16 cellular contexts compared by ENCODE assay signal in the genomic region with DNA sequence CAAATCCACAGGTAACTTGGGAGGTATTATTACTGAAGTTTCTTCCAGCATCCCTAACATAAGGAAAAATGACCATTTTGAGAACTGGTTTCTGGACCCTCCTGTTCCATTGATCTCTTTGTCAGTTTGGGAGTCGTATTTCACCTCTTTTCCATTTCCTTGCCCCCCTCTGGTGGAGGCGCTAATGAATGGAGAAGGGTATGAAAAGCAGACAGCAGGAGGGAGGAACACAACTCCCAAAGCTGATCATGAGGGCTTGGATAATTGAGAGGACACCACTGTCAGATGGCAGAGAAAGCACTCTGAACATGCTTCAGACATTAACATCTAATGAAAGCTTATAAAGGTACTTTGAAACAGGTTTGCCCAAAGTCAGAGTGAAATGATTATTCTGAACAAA. TPM values are rescaled to one million over a fixed set of nuclear protein-coding genes. Genes with fewer than 3 reads are reported as not detected.
DNase-seq lines count a peak whose midpoint lies in the region; ATAC-seq, FAIRE-seq and TF ChIP-seq lines count a peak whose summit lies in the region.
"Had no signal": no experiment of that assay in that cellular context is flagged by ENCODE, and none has a peak within 500 bp of the region (broad histone marks: within the 10 kb centered on the region; RNA-seq: fewer than 3 reads in every experiment).

No MANE protein-coding gene starts in this region.

- H3K27me3 ChIP-seq in GM23338 (ENCODE audit: insufficient read depth) (no peaks in the 10 kb centered on the region), HUES48 (ENCODE audit: control insufficient read depth, insufficient read depth, low read length) (no peaks in the 10 kb centered on the region), endodermal cell (ENCODE audit: control insufficient read depth, insufficient read depth, low read length, poor library complexity, severe bottlenecking) (no peaks in the 10 kb centered on the region), keratinocyte (ENCODE audit: control insufficient read depth, extremely low read depth, insufficient read depth, low read length) (no peaks in the 10 kb centered on the region), BE2C (no peaks in the 10 kb centered on the region)
- H3K27me3 ChIP-seq: SJSA1 had no signal

- peak; percentile 67 for DNase-seq in GM23338 (ENCODE audit: low spot score)
- DNase-seq in endodermal cell, result peak; percentile 70
- DNase-seq in keratinocyte (ENCODE audit: low read depth, low spot score), result no peak
- no peak for DNase-seq in activated T-cell treated with anti-CD3 and anti-CD28 coated beads, Interleukin-2, amount 50 U/mL, for 1 hour
- DNase-seq in stimulated activated CD4-positive, alpha-beta T cell treated with anti-CD3 and anti-CD28 coated beads, Interleukin-4, amount 100 ng/mL, for 4 hours, result no peak
- no peak for DNase-seq in BE2C
- DNase-seq: DMS 273 treated with DMSO at 0.1 percent for 48 hours, DND-41, GM23248, NCI-H1048, NCI-H1436, NCI-H2081 had no signal

- H3K9me1 ChIP-seq in keratinocyte (ENCODE audit: control insufficient read depth, extremely low read depth, insufficient read depth, low read length), result no peaks in the 10 kb centered on the region

- no peaks in the 10 kb centered on the region for H3K36me3 ChIP-seq in GM23338 (ENCODE audit: insufficient read depth)
- no peaks in the 10 kb centered on the region for H3K36me3 ChIP-seq in HUES48 (ENCODE audit: control insufficient read depth, insufficient read depth, low read length)
- H3K36me3 ChIP-seq in endodermal cell (ENCODE audit: control insufficient read depth, insufficient read depth, low read length), result no peaks in the 10 kb centered on the region
- H3K36me3 ChIP-seq in keratinocyte (ENCODE audit: control insufficient read depth in 2 of 2, extremely low read depth in 1 of 2, insufficient read depth in 2 of 2, low read length in 2 of 2), result no peaks in the 10 kb centered on the region
- H3K36me3 ChIP-seq in BE2C, result no peaks in the 10 kb centered on the region
- H3K36me3 ChIP-seq: SJSA1 had no signal

- H3K9me3 Mint-ChIP-seq in GM23338 (peaks cover 23% of the 10 kb centered on the region), endodermal cell (peaks cover 21% of the 10 kb centered on the region)

- ATAC-seq in GM23338, result peak; percentile 92

- TF ChIP-seq CTCF in GM23338 (conservative IDR thresholded peaks at IDR 0.05; ENCODE audit: low read depth in 2 of 2) (peak in 1 of 2 experiments; percentile 37; a peak in 2 of 4 replicates), endodermal cell (conservative IDR thresholded peaks at IDR 0.05) (no peak), keratinocyte (optimal IDR thresholded peaks at IDR 0.05 in 1 of 3, IDR thresholded peaks at IDR 0.05 in 1 of 3, conservative IDR thresholded peaks at IDR 0.05 in 1 of 3; ENCODE audit: extremely low read depth in 1 of 3, insufficient read depth in 2 of 3, low read length in 3 of 3) (no peak), BE2C (IDR thresholded peaks at IDR 0.05; ENCODE audit: low read depth, low read length) (no peak)

- H3K4me1 ChIP-seq in GM23338 (ENCODE audit: insufficient read depth), result peaks cover 29% of the 10 kb centered on the region
- peaks cover 19% of the 10 kb centered on the region for H3K4me1 ChIP-seq in HUES48 (ENCODE audit: control insufficient read depth, insufficient read depth, low read length)
- no peaks in the 10 kb centered on the region for H3K4me1 ChIP-seq in endodermal cell (ENCODE audit: control insufficient read depth, insufficient read depth, low read length)
- H3K4me1 ChIP-seq in keratinocyte (ENCODE audit: control insufficient read depth, extremely low read depth, insufficient read depth, low read length), result peaks cover 15% of the 10 kb centered on the region
- no peaks in the 10 kb centered on the region for H3K4me1 ChIP-seq in BE2C
- H3K4me1 ChIP-seq: SJSA1 had no signal

- no peaks in the 10 kb centered on the region for H3K9me2 ChIP-seq in GM23338 (ENCODE audit: insufficient read depth)

- H3K4me2 ChIP-seq in GM23338 (peak overlapping the region; percentile 25; the same call in 1 of the 2 replicates), keratinocyte (ENCODE audit: control insufficient read depth, extremely low read depth, insufficient read depth, low read depth, low read length) (no peak overlapping the region)

- H3K4me3 Mint-ChIP-seq in GM23338 (peak overlapping the region; percentile 24; the same call in 1 of the 3 replicates), endodermal cell (no peak overlapping the region)
- H3K4me3 Mint-ChIP-seq: T-helper 1 cell treated with Interleukin-12 subunit alpha and Interleukin-12 subunit beta and Interleukin-4 antibody, amounts not matched to agents 30 μg/mL and 1 μg/mL, for 36 hours had no signal

- peaks cover 37% of the 10 kb centered on the region for H3K4me1 Mint-ChIP-seq in GM23338
- H3K4me1 Mint-ChIP-seq in endodermal cell, result peaks cover 16% of the 10 kb centered on the region

- H3K27ac Mint-ChIP-seq in GM23338 (peak overlapping the region; percentile 35; the same call in 1 of the 2 replicates), endodermal cell (no peak overlapping the region)
- H3K27ac Mint-ChIP-seq: T-helper 1 cell treated with Interleukin-12 subunit alpha and Interleukin-12 subunit beta and Interleukin-4 antibody, amounts not matched to agents 30 μg/mL and 1 μg/mL, for 36 hours had no signal

- H3K36me3 Mint-ChIP-seq in GM23338 (ENCODE audit: low read depth), result peaks cover 22% of the 10 kb centered on the region
- H3K36me3 Mint-ChIP-seq in endodermal cell (ENCODE audit: low read depth), result peaks cover 2% of the 10 kb centered on the region

- peak; percentile 9 for FAIRE-seq in keratinocyte (lab: Jason Lieb, UNC)
- FAIRE-seq: G401.6 had no signal

- dilution Hi-C loops in keratinocyte (cut with MboI; ENCODE audit: extremely low pct_ligation_motif_present, low sequenced_read_pairs), result no loop called here

- no peaks in the 10 kb centered on the region for H4K20me1 ChIP-seq in GM23338 (replicated peaks; ENCODE audit: insufficient read depth)
- H4K20me1 ChIP-seq in keratinocyte (ENCODE audit: control insufficient read depth, extremely low read depth, insufficient read depth, low read length), result no peaks in the 10 kb centered on the region

- H3K9ac ChIP-seq in HUES48 (ENCODE audit: low read depth, low read length), result no peak overlapping the region
- H3K9ac ChIP-seq in endodermal cell (ENCODE audit: extremely low read depth, low read length, poor library complexity, severe bottlenecking), result no peak overlapping the region
- no peak overlapping the region for H3K9ac ChIP-seq in keratinocyte (ENCODE audit: control insufficient read depth, extremely low read depth, insufficient read depth, low read length)
- H3K9ac ChIP-seq: GM23248 had no signal

- peaks cover 5% of the 10 kb centered on the region for H3K27me3 Mint-ChIP-seq in GM23338 (ENCODE audit: insufficient read depth, low read depth, poor library complexity)
- H3K27me3 Mint-ChIP-seq in endodermal cell (ENCODE audit: insufficient read depth), result no peaks in the 10 kb centered on the region

- H2AFZ ChIP-seq in GM23338 (no peak overlapping the region), keratinocyte (ENCODE audit: control insufficient read depth, low read length) (peak overlapping the region; percentile 63)
- H2AFZ ChIP-seq: GM23248 had no signal

- no peak overlapping the region for H3K27ac ChIP-seq in GM23338 (ENCODE audit: low read depth)
- H3K27ac ChIP-seq in HUES48 (ENCODE audit: low read depth, low read length), result peak overlapping the region; percentile 34
- no peak overlapping the region for H3K27ac ChIP-seq in endodermal cell (ENCODE audit: low read depth, low read length)
- no peak overlapping the region for H3K27ac ChIP-seq in keratinocyte (ENCODE audit: control insufficient read depth, insufficient read depth, low read length)
- H3K27ac ChIP-seq: GM23248, SJSA1 had no signal

- H3F3A ChIP-seq in GM23338 (replicated peaks; ENCODE audit: low read depth), result 0 out of 2 replicates have a peak, but pooled peaks cover 2% of the 10 kb centered on the region

- peaks cover 14% of the 10 kb centered on the region; the same call in 1 of the 2 replicates for H3K9me3 ChIP-seq in HUES48 (ENCODE audit: control insufficient read depth, insufficient read depth, low read length)
- peaks cover 17% of the 10 kb centered on the region for H3K9me3 ChIP-seq in endodermal cell (ENCODE audit: control insufficient read depth, low read length)
- H3K9me3 ChIP-seq in keratinocyte (ENCODE audit: control insufficient read depth, low read depth, low read length), result no peaks in the 10 kb centered on the region
- H3K9me3 ChIP-seq in BE2C, result no peaks in the 10 kb centered on the region
- H3K9me3 ChIP-seq: SJSA1 had no signal

- no peaks in the 10 kb centered on the region for H3K79me2 ChIP-seq in GM23338 (replicated peaks; ENCODE audit: insufficient read depth)
- H3K79me2 ChIP-seq in keratinocyte (ENCODE audit: control insufficient read depth, insufficient read depth, low read length), result no peaks in the 10 kb centered on the region

- 42% methylated on average over 2 of the region's 2 CpGs; no CpG with 5 or more reads in 1 of the 2 experiments for WGBS in endodermal cell (ENCODE audit: insufficient coverage in 1 of 2, insufficient read length in 1 of 2), 2 experiments

- H3K4me3 ChIP-seq in GM23338 (peak overlapping the region; percentile 12; the same call in 1 of the 2 replicates), HUES48 (ENCODE audit: low read depth, low read length) (peak overlapping the region; percentile 14; the same call in 1 of the 2 replicates), endodermal cell (ENCODE audit: low read length) (no peak overlapping the region), keratinocyte (ENCODE audit: control insufficient read depth in 2 of 3, extremely low read depth in 1 of 3, insufficient read depth in 2 of 3, low read depth in 1 of 3, low read length in 3 of 3) (no peak overlapping the region), BE2C (ENCODE audit: low read depth, low read length) (no peak overlapping the region)
- H3K4me3 ChIP-seq: GM23248, SJSA1 had no signal

TF ChIP-seq in GM23338, 12 proteins besides CTCF, POLR2A, EP300 and RAD21 (continues in another document):
- no peak for TF ChIP-seq STAT1 (IDR thresholded peaks at IDR 0.05; ENCODE audit: unreplicated experiment)
- no peak for TF ChIP-seq EZH2 (IDR thresholded peaks at IDR 0.05; ENCODE audit: low read depth, unreplicated experiment)

RNA-seq across cellular contexts. Expression of a gene that starts 56.6 kb away (rescaled TPM):
- 39.7 and 41.2 TPM in 2 replicates for total RNA-seq in GM23338 (2014; rRNA removed; shearing (Covaris generic))
- polyA plus RNA-seq in GM23338 (2016; fragmentation: Nextera tagmentation; extraction: Ambion mirVana) (37.0 and 45.0 TPM in 2 replicates), keratinocyte (9.1 to 14.7 TPM (median 11.9 TPM) in 3 replicates)
- total RNA-seq in endodermal cell, result 10 to 100 TPM; 85.4 to 85.8 TPM
- 35.0 TPM for polyA plus RNA-seq in endodermal cell (2013, experiment 1 of 2)
- polyA plus RNA-seq in endodermal cell (2013, experiment 2 of 2), result 32.3 TPM
- polyA plus RNA-seq in keratinocyte (2011; ENCODE audit: low read depth), result 87.8 TPM
- 9.8 and 18.7 TPM in 2 replicates for polyA plus RNA-seq in keratinocyte (2011; cell fraction: cytosol; rRNA removed)
- 13.7 and 18.4 TPM in 2 replicates for polyA plus RNA-seq in keratinocyte (2011; cell fraction: nucleus; rRNA removed)
- polyA plus RNA-seq in keratinocyte (2012; ENCODE audit: low replicate concordance), result 14.8 and 18.3 TPM in 2 replicates
- 5.1 to 27.4 TPM (median 7.3 TPM) in 3 replicates for polyA minus RNA-seq in keratinocyte
- 16.1 TPM for polyA minus RNA-seq in keratinocyte (2011; cell fraction: cytosol; rRNA and poly(A)+ RNA removed)
- polyA minus RNA-seq in keratinocyte (2011; cell fraction: nucleus; rRNA and poly(A)+ RNA removed), result 13.7 and 35.8 TPM in 2 replicates
- 12.4 TPM for polyA plus RNA-seq in BE2C (2012; ENCODE audit: insufficient read depth, insufficient read length, low read depth)

Comparison
In these comparisons a context has a peak if more than half of its experiments do, and no peak if none do; other contexts are left out.
1. DNase-seq: peak in GM23338 (single experiment) and endodermal cell (single experiment); none in keratinocyte (single experiment), activated T-cell treated with anti-CD3 and anti-CD28 coated beads, Interleukin-2, amount 50 U/mL, for 1 hour (single experiment), stimulated activated CD4-positive, alpha-beta T cell treated with anti-CD3 and anti-CD28 coated beads, Interleukin-4, amount 100 ng/mL, for 4 hours (0 of 2) and BE2C (single experiment).
2. H3K4me3 ChIP-seq: peak in GM23338 (single experiment) and HUES48 (single experiment); none in endodermal cell (single experiment), keratinocyte (0 of 3) and BE2C (single experiment).